16 cellular contexts compared by ENCODE assay signal in genomic region chr1:23601104-23601967, GRCh38. TPM values are rescaled to one million over a fixed set of nuclear protein-coding genes. Genes with fewer than 3 reads are reported as not detected.
DNase-seq lines count a peak whose midpoint lies in the region; ATAC-seq and TF ChIP-seq lines count a peak whose summit lies in the region.
"Had no signal": no experiment of that assay in that cellular context is flagged by ENCODE, and none has a peak within 500 bp of the region (broad histone marks: within the 10 kb centered on the region; RNA-seq: fewer than 3 reads in every experiment).

No MANE protein-coding gene starts in this region.

- ATAC-seq in T-helper 17 cell: peak; percentile 72
- ATAC-seq: esophagus mucosa, left lobe of liver, upper lobe of right lung had no signal

- H3K4me1 ChIP-seq in breast epithelium: no peaks in the 10 kb centered on the region

- intact Hi-C loops in breast epithelium (cut with DNase I; ENCODE audit: low total_unique reads): no loop called here

- no peaks in the 10 kb centered on the region for H3K27me3 ChIP-seq in breast epithelium
- H3K27me3 ChIP-seq: hepatocyte, upper lobe of right lung had no signal

- peak overlapping the region; percentile 90 for H3K27ac Mint-ChIP-seq in activated naive CD4-positive, alpha-beta T cell treated with anti-CD3 and anti-CD28 coated beads, Interleukin-2, amount 50 U/mL, for 24 hours
- peak overlapping the region; percentile 97 for H3K27ac Mint-ChIP-seq in T-helper 17 cell
- H3K27ac Mint-ChIP-seq in type B pancreatic cell: peak overlapping the region; percentile 4

- DNase-seq in activated naive CD4-positive, alpha-beta T cell (lab: John Stamatoyannopoulos, UW): no peak
- DNase-seq in T-helper 17 cell (no peak), islet precursor cell (peak; percentile 71), type B pancreatic cell (ENCODE audit: extremely low spot score, unreplicated experiment) (no peak), NCI-H187 treated with DMSO at 0.1 percent for 48 hours (lab: John Stamatoyannopoulos, UW) (no peak), mesenteric fat pad (ENCODE audit: low spot score) (no peak), breast epithelium (ENCODE audit: low spot score in 2 of 2) (no peak)
- DNase-seq: DMS79, NCI-H2029 treated with DMSO at 0.1 percent for 48 hours, occipital lobe, upper lobe of right lung had no signal

- H3K27me3 Mint-ChIP-seq in activated naive CD4-positive, alpha-beta T cell treated with anti-CD3 and anti-CD28 coated beads, Interleukin-2, amount 50 U/mL, for 24 hours: no peaks in the 10 kb centered on the region
- H3K27me3 Mint-ChIP-seq in T-helper 17 cell (no peaks in the 10 kb centered on the region), type B pancreatic cell (no peaks in the 10 kb centered on the region)

- H3K36me3 ChIP-seq in breast epithelium: no peaks in the 10 kb centered on the region
- H3K36me3 ChIP-seq: upper lobe of right lung had no signal

- no peaks in the 10 kb centered on the region for H3K9me3 ChIP-seq in T-helper 17 cell (ENCODE audit: control insufficient read depth, low read length, poor library complexity, severe bottlenecking)
- H3K9me3 ChIP-seq in breast epithelium: no peaks in the 10 kb centered on the region
- H3K9me3 ChIP-seq: upper lobe of right lung had no signal

- H3K36me3 Mint-ChIP-seq in activated naive CD4-positive, alpha-beta T cell treated with anti-CD3 and anti-CD28 coated beads, Interleukin-2, amount 50 U/mL, for 24 hours: no peaks in the 10 kb centered on the region
- no peaks in the 10 kb centered on the region for H3K36me3 Mint-ChIP-seq in T-helper 17 cell (ENCODE audit: low read depth)
- no peaks in the 10 kb centered on the region for H3K36me3 Mint-ChIP-seq in type B pancreatic cell

- H3K4me3 ChIP-seq in breast epithelium: no peak overlapping the region
- H3K4me3 ChIP-seq: hepatocyte, smooth muscle cell, upper lobe of right lung had no signal

- H3K27ac ChIP-seq in breast epithelium: no peak overlapping the region
- H3K27ac ChIP-seq: hepatocyte, upper lobe of right lung had no signal

- H3K4me1 Mint-ChIP-seq in activated naive CD4-positive, alpha-beta T cell treated with anti-CD3 and anti-CD28 coated beads, Interleukin-2, amount 50 U/mL, for 24 hours: peaks cover 83% of the 10 kb centered on the region
- H3K4me1 Mint-ChIP-seq in T-helper 17 cell (peaks cover 44% of the 10 kb centered on the region), type B pancreatic cell (ENCODE audit: unreplicated experiment) (peaks cover 66% of the 10 kb centered on the region)

- peak overlapping the region; percentile 69 for H3K4me3 Mint-ChIP-seq in activated naive CD4-positive, alpha-beta T cell treated with anti-CD3 and anti-CD28 coated beads, Interleukin-2, amount 50 U/mL, for 24 hours
- H3K4me3 Mint-ChIP-seq in T-helper 17 cell (peak overlapping the region; percentile 94), type B pancreatic cell (no peak overlapping the region)

- no peak for TF ChIP-seq CTCF in type B pancreatic cell (conservative IDR thresholded peaks at IDR 0.05)
- TF ChIP-seq CTCF in breast epithelium (IDR thresholded peaks at IDR 0.05): no peak

- no peak for TF ChIP-seq POLR2A in breast epithelium (IDR thresholded peaks at IDR 0.05)

- H3K9me3 Mint-ChIP-seq in activated naive CD4-positive, alpha-beta T cell treated with anti-CD3 and anti-CD28 coated beads, Interleukin-2, amount 50 U/mL, for 24 hours: no peaks in the 10 kb centered on the region
- no peaks in the 10 kb centered on the region for H3K9me3 Mint-ChIP-seq in type B pancreatic cell

RNA-seq across cellular contexts. Expression of gene ID3, which starts 42.0 kb away (rescaled TPM):
- 10 to 100 TPM in 1 of 2 donors, 1 to 10 TPM in 1; 8.6 to 10.7 TPM for total RNA-seq in T-helper 17 cell
- total RNA-seq in type B pancreatic cell (ENCODE audit: low replicate concordance): 240 and 495 TPM in 2 replicates
- total RNA-seq in mesenteric fat pad: 168 TPM
- total RNA-seq in breast epithelium: 100 to 1,000 TPM in 1 of 3 donors, 10 to 100 TPM in 2; 79.9 to 133 (median 90.9) TPM

Comparison
In these comparisons a context has a peak if more than half of its experiments do, and no peak if none do; other contexts are left out.
1. H3K27ac Mint-ChIP-seq: peak in every context shown above with its lines; median percentile 97 in T-helper 17 cell; 90 in activated naive CD4-positive, alpha-beta T cell treated with anti-CD3 and anti-CD28 coated beads, Interleukin-2, amount 50 U/mL, for 24 hours; 4 in type B pancreatic cell.
2. RNA of gene ID3, which starts 42.0 kb away (total RNA-seq): 240 to 495 TPM in type B pancreatic cell, 168 TPM in mesenteric fat pad (single experiment) and 79.9 to 133 TPM in breast epithelium; 8.6 to 10.7 TPM in T-helper 17 cell; every median in the first group is over 4 times any median in the second.